ENCODE assay signal across 8 cellular contexts in the genomic region with DNA sequence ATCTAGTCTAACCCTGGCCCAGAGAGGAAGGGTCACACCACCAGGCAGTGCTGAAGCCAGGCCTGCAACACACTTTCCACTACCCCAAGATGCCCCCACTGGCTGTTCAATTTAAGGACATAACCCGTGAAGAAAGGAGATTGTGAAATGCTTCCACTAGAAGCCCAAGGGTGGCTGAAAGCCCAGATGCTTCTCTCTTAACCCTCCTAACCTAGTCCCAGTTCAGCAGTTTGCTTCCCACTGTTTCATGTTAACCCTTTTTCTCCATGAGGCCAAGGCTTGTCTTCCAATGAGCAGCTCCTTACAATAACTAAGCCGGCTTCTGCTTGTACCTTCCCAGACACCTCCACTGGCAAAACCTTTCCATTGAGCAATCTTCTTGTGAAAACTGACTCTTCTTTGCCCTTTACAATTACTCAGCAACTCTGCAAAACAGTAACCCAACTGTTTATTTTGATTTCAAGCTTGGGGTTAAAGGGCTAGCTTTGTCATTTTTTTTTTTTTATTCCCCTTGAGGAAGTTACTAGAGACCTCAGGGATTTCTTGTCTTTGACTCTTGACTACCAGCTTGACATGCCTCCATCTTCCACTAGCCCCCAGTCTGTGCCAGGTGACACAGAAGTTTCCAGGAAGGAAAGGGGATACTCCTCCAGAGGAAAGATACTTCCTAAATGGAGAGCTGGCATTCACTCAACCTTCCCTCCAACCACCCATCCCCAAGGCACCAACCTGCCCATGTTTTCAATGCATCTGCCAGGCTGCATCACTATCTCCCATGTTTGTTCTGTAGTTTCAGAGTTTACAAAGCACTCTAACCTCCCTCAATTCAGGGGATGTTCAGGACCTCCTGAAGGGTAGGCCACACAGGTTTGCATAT.
DNase-seq lines count a peak whose midpoint lies in the region; ATAC-seq and TF ChIP-seq lines count a peak whose summit lies in the region.

No MANE protein-coding gene starts in this region.

- 0 out of 2 replicates have a peak, but pooled peaks have one; percentile 33 for TF ChIP-seq POLR2A in IMR-90 (IDR thresholded peaks at IDR 0.05; ENCODE audit: low read depth, low read length)
- TF ChIP-seq POLR2A in tibial nerve (IDR thresholded peaks at IDR 0.05) = no peak

- POLR2A ChIA-PET in IMR-90 (lab: Charles Lee; ENCODE audit: unreplicated experiment) = no interaction called here

- H4K8ac ChIP-seq in IMR-90 (ENCODE audit: low read depth in 2 of 2, low read length in 2 of 2) = peak overlapping the region in 1 of 2 experiments; percentile 60; a peak in 2 of 4 replicates

- BruUV-seq in IMR-90 (replicated peaks; lab: Mats Ljungman, UMichigan) = no TSS peak

- H2BK15ac ChIP-seq in IMR-90 (ENCODE audit: low read depth, low read length) = peak overlapping the region; percentile 53; the same call in 1 of the 3 replicates

- WGBS in IMR-90 (ENCODE audit: extremely low coverage in 2 of 2, insufficient read length in 1 of 2), 2 experiments = no CpG with 5 or more reads among the region's 2 CpGs
- WGBS in tibial nerve, 2 donors = 31 to 40% methylated on average over 2 of the region's 2 CpGs

- 0 out of 2 replicates have a peak overlapping the region, but pooled peaks have one; percentile 14 for H4K5ac ChIP-seq in IMR-90 (ENCODE audit: low read depth, low read length)

- H3K9me1 ChIP-seq in IMR-90 (ENCODE audit: insufficient read depth, low read length) = peaks cover 10% of the 10 kb centered on the region; the same call in 1 of the 2 replicates

- no peak for TF ChIP-seq RAD21 in IMR-90 (IDR thresholded peaks at IDR 0.05; ENCODE audit: low read length)

- H3K18ac ChIP-seq in IMR-90 (ENCODE audit: low read depth, low read length) = peak overlapping the region; percentile 45

- peaks cover 5% of the 10 kb centered on the region; the same call in 1 of the 2 replicates for H4K20me1 ChIP-seq in IMR-90 (ENCODE audit: insufficient read depth, low read length)

- peak overlapping the region; percentile 60 for H3K27ac ChIP-seq in IMR-90 (ENCODE audit: insufficient read depth, low read length)
- H3K27ac ChIP-seq in tibial nerve = peak overlapping the region in 3 of 4 donors; percentile 45 to 72 (median 58)

- in situ Hi-C loops in IMR-90 (cut with MboI; ENCODE audit: low sequenced_read_pairs) = no loop called here

- H3K23ac ChIP-seq in IMR-90 (ENCODE audit: low read depth, low read length) = peak overlapping the region; percentile 6; the same call in 1 of the 2 replicates

- peak overlapping the region; percentile 70 for H3K4me2 ChIP-seq in IMR-90 (ENCODE audit: low read depth, low read length)

- H2AFZ ChIP-seq in IMR-90 (replicated peaks; ENCODE audit: low read length, poor library complexity) = no peak overlapping the region

- peak overlapping the region; percentile 20 for H3K14ac ChIP-seq in IMR-90 (replicated peaks; ENCODE audit: low read depth, low read length)

- H3K79me1 ChIP-seq in IMR-90 (ENCODE audit: low read depth in 1 of 2, low read length in 2 of 2) = no peaks in the 10 kb centered on the region

- peak overlapping the region; percentile 41 for H2BK20ac ChIP-seq in IMR-90 (ENCODE audit: low read depth, low read length)

- H2BK120ac ChIP-seq in IMR-90 (ENCODE audit: low read depth, low read length) = peak overlapping the region; percentile 30

- dilution Hi-C loops in IMR-90 (cut with HindIII; ENCODE audit: low sequenced_read_pairs, unreplicated experiment) = no loop called here

- H3K4me1 ChIP-seq in IMR-90 (ENCODE audit: control insufficient read depth, insufficient read depth, low read length) (peaks cover 14% of the 10 kb centered on the region), tibial nerve (peaks cover 0 to 43% (median 10%) of the 10 kb centered on the region in 4 donors)

- H4K91ac ChIP-seq in IMR-90 (ENCODE audit: insufficient read depth, low read depth, low read length) = peak overlapping the region; percentile 63; the same call in 1 of the 2 replicates

- H3K9me3 ChIP-seq in IMR-90 (ENCODE audit: control insufficient read depth, insufficient read depth, low read length) (no peaks in the 10 kb centered on the region), tibial nerve (no peaks in the 10 kb centered on the region)

- peak; percentile 93 for DNase-seq in IMR-90
- peak; percentile 95 for DNase-seq in amniotic epithelial cell (ENCODE audit: low read depth)
- peak; percentile 95 for DNase-seq in kidney epithelial cell (ENCODE audit: low read depth)
- peak; percentile 22 to 72 for DNase-seq in tibial nerve (ENCODE audit: low spot score in 2 of 2)
- no peak for DNase-seq in effector CD4-positive, alpha-beta T cell
- no peak for DNase-seq in dermis blood vessel endothelial cell
- DNase-seq in NCI-H524 treated with DMSO at 0.1 percent for 48 hours (lab: John Stamatoyannopoulos, UW) = no peak

- TF ChIP-seq CTCF in IMR-90 (conservative IDR thresholded peaks at IDR 0.05; ENCODE audit: low read depth, low read length) (no peak), kidney epithelial cell (IDR thresholded peaks at IDR 0.05; ENCODE audit: insufficient read depth, low read length, poor library complexity, severe bottlenecking) (no peak), tibial nerve (IDR thresholded peaks at IDR 0.05) (no peak)

- CTCF ChIA-PET in IMR-90 (lab: Yijun Ruan, JAX) = interaction anchor here (0.6 to 2.0 kb wide), 5 partner anchors 15 to 722 kb away, joined by 3 to 6 read pairs (median 5); no protein-coding TSS in a partner anchor

- no peaks in the 10 kb centered on the region for H3K36me3 ChIP-seq in IMR-90 (ENCODE audit: control insufficient read depth, insufficient read depth, low read length)
- H3K36me3 ChIP-seq in kidney epithelial cell (ENCODE audit: control insufficient read depth, insufficient read depth, low read length) = no peaks in the 10 kb centered on the region
- no peaks in the 10 kb centered on the region for H3K36me3 ChIP-seq in tibial nerve

- peak overlapping the region; percentile 44 for H2BK5ac ChIP-seq in IMR-90 (ENCODE audit: low read depth, low read length, poor library complexity, severe bottlenecking)

- no peak overlapping the region for H2AK9ac ChIP-seq in IMR-90 (replicated peaks; ENCODE audit: low read depth, low read length, poor library complexity)

- peak overlapping the region; percentile 72 for H2AK5ac ChIP-seq in IMR-90 (ENCODE audit: low read depth, low read length)

- H3K4me3 ChIP-seq in IMR-90 (ENCODE audit: insufficient read depth, low read depth, low read length) (no peak overlapping the region), kidney epithelial cell (ENCODE audit: low read depth, low read length) (no peak overlapping the region), tibial nerve (no peak overlapping the region)

- no peak overlapping the region for H3K56ac ChIP-seq in IMR-90 (ENCODE audit: extremely low read depth, insufficient read depth, low read length)

- peak; percentile 13 to 92 for TF ChIP-seq EP300 in tibial nerve (IDR thresholded peaks at IDR 0.05)

- peak; percentile 74 for ATAC-seq in IMR-90 (ENCODE audit: low read depth)
- no peak for ATAC-seq in HG03342 (IDR thresholded peaks at IDR 0.05; ENCODE audit: unreplicated experiment)

- peak overlapping the region; percentile 63 for H3K4ac ChIP-seq in IMR-90 (ENCODE audit: low read depth, low read length)

- H3K27me3 ChIP-seq in IMR-90 (ENCODE audit: control insufficient read depth, insufficient read depth, low read length) (no peaks in the 10 kb centered on the region; the same call in none of the 2 replicates), kidney epithelial cell (ENCODE audit: control insufficient read depth, insufficient read depth, low read length) (no peaks in the 10 kb centered on the region), tibial nerve (no peaks in the 10 kb centered on the region)

- no peak overlapping the region for H3K9ac ChIP-seq in IMR-90 (ENCODE audit: low read depth, low read length)

- intact Hi-C loops in IMR-90 (cut with micrococcal nuclease) = loop anchor here (5.0 kb wide), 1 partner anchor 208 kb away; a partner anchor contains a TSS

TF ChIP-seq in IMR-90, 13 proteins besides CTCF, POLR2A, EP300 and RAD21:
- TF ChIP-seq MAZ (IDR thresholded peaks at IDR 0.05; ENCODE audit: borderline replicate concordance, low read depth, low read length) = no peak
- no peak for TF ChIP-seq CHD1 (IDR thresholded peaks at IDR 0.05; ENCODE audit: low read depth, low read length)
- TF ChIP-seq RCOR1 (IDR thresholded peaks at IDR 0.05; ENCODE audit: insufficient replicate concordance, low read length) = peak; percentile 34
- peak; percentile 56 for TF ChIP-seq FOS (IDR thresholded peaks at IDR 0.05; ENCODE audit: low read depth, low read length)
- TF ChIP-seq RFX5 (IDR thresholded peaks at IDR 0.05; ENCODE audit: low read depth, low read length) = no peak
- peak; percentile 92 for TF ChIP-seq NFE2L2 (IDR thresholded peaks at IDR 0.05; ENCODE audit: low read depth, low read length)
- TF ChIP-seq, protein P1, sequence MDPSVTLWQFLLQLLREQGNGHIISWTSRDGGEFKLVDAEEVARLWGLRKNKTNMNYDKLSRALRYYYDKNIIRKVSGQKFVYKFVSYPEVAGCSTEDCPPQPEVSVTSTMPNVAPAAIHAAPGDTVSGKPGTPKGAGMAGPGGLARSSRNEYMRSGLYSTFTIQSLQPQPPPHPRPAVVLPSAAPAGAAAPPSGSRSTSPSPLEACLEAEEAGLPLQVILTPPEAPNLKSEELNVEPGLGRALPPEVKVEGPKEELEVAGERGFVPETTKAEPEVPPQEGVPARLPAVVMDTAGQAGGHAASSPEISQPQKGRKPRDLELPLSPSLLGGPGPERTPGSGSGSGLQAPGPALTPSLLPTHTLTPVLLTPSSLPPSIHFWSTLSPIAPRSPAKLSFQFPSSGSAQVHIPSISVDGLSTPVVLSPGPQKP (IDR thresholded peaks at IDR 0.05; ENCODE audit: borderline replicate concordance, low read depth, low read length) = no peak
- TF ChIP-seq BHLHE40 (IDR thresholded peaks at IDR 0.05; ENCODE audit: low read depth, low read length) = peak; percentile 15; the same call in 1 of the 2 replicates
- TF ChIP-seq SMC3 (IDR thresholded peaks at IDR 0.05; ENCODE audit: low read depth, low read length) = peak; percentile 23; the same call in 1 of the 2 replicates
- TF ChIP-seq MAFK (IDR thresholded peaks at IDR 0.05; ENCODE audit: low read depth, low read length) = peak; percentile 68
- TF ChIP-seq, protein P2, sequence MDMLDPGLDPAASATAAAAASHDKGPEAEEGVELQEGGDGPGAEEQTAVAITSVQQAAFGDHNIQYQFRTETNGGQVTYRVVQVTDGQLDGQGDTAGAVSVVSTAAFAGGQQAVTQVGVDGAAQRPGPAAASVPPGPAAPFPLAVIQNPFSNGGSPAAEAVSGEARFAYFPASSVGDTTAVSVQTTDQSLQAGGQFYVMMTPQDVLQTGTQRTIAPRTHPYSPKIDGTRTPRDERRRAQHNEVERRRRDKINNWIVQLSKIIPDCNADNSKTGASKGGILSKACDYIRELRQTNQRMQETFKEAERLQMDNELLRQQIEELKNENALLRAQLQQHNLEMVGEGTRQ (IDR thresholded peaks at IDR 0.05; ENCODE audit: low read depth, low read length) = no peak
- TF ChIP-seq CEBPB (IDR thresholded peaks at IDR 0.05; ENCODE audit: low read depth, low read length) = peak; percentile 96
- TF ChIP-seq MXI1 (IDR thresholded peaks at IDR 0.05; ENCODE audit: borderline replicate concordance, low read depth, low read length) = no peak

Comparison
In these comparisons a context has a peak if more than half of its experiments do, and no peak if none do; other contexts are left out.
1. DNase-seq: peak in IMR-90 (single experiment), amniotic epithelial cell (single experiment), kidney epithelial cell (single experiment) and tibial nerve (2 of 2); none in effector CD4-positive, alpha-beta T cell (single experiment), dermis blood vessel endothelial cell (single experiment) and NCI-H524 treated with DMSO at 0.1 percent for 48 hours (single experiment).